8 cellular contexts compared by ENCODE assay signal in the genomic region with DNA sequence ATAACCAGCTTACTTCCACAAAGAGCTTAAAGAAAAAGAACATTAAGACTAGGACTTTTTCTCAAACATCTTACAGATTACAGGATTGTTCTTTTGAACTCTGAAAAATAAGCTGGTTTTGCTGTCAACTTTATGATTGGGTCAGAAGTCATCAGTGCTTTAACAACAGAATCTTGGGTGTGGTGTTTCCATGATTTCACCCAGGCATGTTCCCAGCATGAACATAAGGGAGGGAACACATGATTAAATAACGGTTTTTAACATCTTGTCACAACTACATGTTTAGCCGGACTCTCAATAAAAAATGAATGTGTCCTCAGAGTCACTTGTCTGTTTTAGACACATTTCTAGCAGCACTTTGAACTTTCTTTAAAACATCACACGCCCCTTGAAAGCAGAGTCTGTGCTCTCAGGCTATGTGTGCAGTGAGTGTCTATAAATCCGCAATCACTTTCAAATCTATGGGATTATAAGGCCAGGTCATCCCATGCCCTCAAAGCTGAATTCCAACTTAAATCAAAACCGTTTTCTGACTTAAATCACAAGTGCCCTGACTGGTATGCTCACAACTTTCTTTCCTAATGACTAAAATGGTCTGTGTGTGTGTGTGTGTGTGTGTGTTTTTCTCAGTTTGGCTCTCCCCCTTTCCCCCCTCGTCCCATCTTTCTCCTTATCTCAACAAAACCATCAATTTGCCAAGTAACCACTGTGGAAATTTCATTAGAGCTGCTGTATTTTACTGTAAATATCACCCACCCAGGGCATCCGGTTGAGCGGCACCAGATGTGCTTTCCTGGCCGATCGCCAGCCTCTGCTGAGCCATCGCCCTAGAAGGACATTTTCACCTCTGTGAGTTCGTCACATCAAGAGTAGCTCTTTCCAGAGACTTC.
DNase-seq lines count a peak whose midpoint lies in the region; ATAC-seq and TF ChIP-seq lines count a peak whose summit lies in the region.

No MANE protein-coding gene starts in this region.

- POLR2A ChIA-PET in activated CD8-positive, alpha-beta T cell treated with anti-CD3 and anti-CD28 coated beads for 36 hours (lab: Charles Lee) = interaction anchor here (1.1 to 1.2 kb wide), 2 partner anchors 13 to 70 kb away, joined by 3 read pairs; no protein-coding TSS in a partner anchor

- H3K9me3 Mint-ChIP-seq in activated CD8-positive, alpha-beta T cell treated with anti-CD3 and anti-CD28 coated beads for 36 hours = no peaks in the 10 kb centered on the region

- H3K27me3 Mint-ChIP-seq in activated CD8-positive, alpha-beta T cell treated with anti-CD3 and anti-CD28 coated beads for 36 hours = peaks cover 6% of the 10 kb centered on the region

- peak overlapping the region; percentile 61 for H3K27ac Mint-ChIP-seq in activated CD8-positive, alpha-beta T cell treated with anti-CD3 and anti-CD28 coated beads for 36 hours

- H3K4me3 Mint-ChIP-seq in activated CD8-positive, alpha-beta T cell treated with anti-CD3 and anti-CD28 coated beads for 36 hours = no peak overlapping the region

- no peak overlapping the region for H3K4me3 ChIP-seq in GM12865 (ENCODE audit: low read depth, low read length)
- H3K4me3 ChIP-seq in fibroblast of the aortic adventitia (ENCODE audit: low read depth, low read length) = no peak overlapping the region

- TF ChIP-seq CTCF in GM12865 (IDR thresholded peaks at IDR 0.05; ENCODE audit: insufficient read depth, low read depth, low read length, missing control alignments) (no peak), fibroblast of the aortic adventitia (IDR thresholded peaks at IDR 0.05; ENCODE audit: insufficient read depth, low read length) (no peak)
- TF ChIP-seq CTCF in activated CD8-positive, alpha-beta T cell treated with anti-CD3 and anti-CD28 coated beads for 36 hours (IDR thresholded peaks at IDR 0.05) = no peak

- DNase-seq in GM12865 (ENCODE audit: low read depth) (peak; percentile 91), NCI-H1694 treated with DMSO at 0.1 percent for 48 hours (lab: John Stamatoyannopoulos, UW) (peak; percentile 90), fibroblast of the aortic adventitia (ENCODE audit: low read depth) (peak; percentile 30), NCI-H2227 (lab: John Stamatoyannopoulos, UW; ENCODE audit: unreplicated experiment) (no peak), OCI-M2 (lab: John Stamatoyannopoulos, UW; ENCODE audit: unreplicated experiment) (no peak)
- peak; percentile 80 for DNase-seq in activated CD8-positive, alpha-beta T cell treated with anti-CD3 and anti-CD28 coated beads for 36 hours
- peak in 3 of 4 experiments; percentile 21 to 52 (median 28) for DNase-seq in stimulated activated CD4-positive, alpha-beta T cell treated with anti-CD3 and anti-CD28 coated beads, Interleukin-1b, Interleukin-23, amount 100 ng/mL, for 24 hours (ENCODE audit: low read depth in 4 of 4, low spot score in 1 of 4)

- intact Hi-C loops in activated CD8-positive, alpha-beta T cell treated with anti-CD3 and anti-CD28 coated beads for 36 hours (cut with micrococcal nuclease) = no loop called here

- no peaks in the 10 kb centered on the region for H3K36me3 Mint-ChIP-seq in activated CD8-positive, alpha-beta T cell treated with anti-CD3 and anti-CD28 coated beads for 36 hours (ENCODE audit: low read depth)

- ATAC-seq in HG02623 (IDR thresholded peaks at IDR 0.05; ENCODE audit: unreplicated experiment) = peak; percentile 61
- peak; percentile 92 for ATAC-seq in activated CD8-positive, alpha-beta T cell treated with anti-CD3 and anti-CD28 coated beads for 36 hours

- CTCF ChIA-PET in activated CD8-positive, alpha-beta T cell treated with anti-CD3 and anti-CD28 coated beads for 36 hours (lab: Charles Lee) = interaction anchor here (0.6 to 1.7 kb wide), 8 partner anchors 13 to 303 kb away, joined by 3 to 4 read pairs (median 4); no protein-coding TSS in a partner anchor

- H3K4me1 Mint-ChIP-seq in activated CD8-positive, alpha-beta T cell treated with anti-CD3 and anti-CD28 coated beads for 36 hours (ENCODE audit: low read depth) = peaks cover 19% of the 10 kb centered on the region

Comparison
In these comparisons a context has a peak if more than half of its experiments do, and no peak if none do; other contexts are left out.
1. DNase-seq: peak in GM12865 (single experiment), NCI-H1694 treated with DMSO at 0.1 percent for 48 hours (single experiment), activated CD8-positive, alpha-beta T cell treated with anti-CD3 and anti-CD28 coated beads for 36 hours (single experiment), fibroblast of the aortic adventitia (single experiment) and stimulated activated CD4-positive, alpha-beta T cell treated with anti-CD3 and anti-CD28 coated beads, Interleukin-1b, Interleukin-23, amount 100 ng/mL, for 24 hours (3 of 4); none in NCI-H2227 (single experiment) and OCI-M2 (single experiment).